In genomic region chr11:120021391-120021953, GRCh38 we compare ENCODE assay signal across 39 cellular contexts.
"Had no signal": no experiment of that assay in that cellular context is flagged by ENCODE, and none has a peak within 500 bp of the region (broad histone marks: within the 10 kb centered on the region; RNA-seq: fewer than 3 reads in every experiment).

No MANE protein-coding gene starts in this region.

- H3K4me3 ChIP-seq: adrenal gland, body of pancreas, breast epithelium, Peyer's patch, SJSA1 had no signal

- H3K9me3 ChIP-seq: adrenal gland, body of pancreas, breast epithelium, Peyer's patch, SJSA1, SK-N-SH had no signal

- H3K9me3 Mint-ChIP-seq: activated CD4-positive, alpha-beta T cell treated with anti-CD3 and anti-CD28 coated beads, Interleukin-2, amount 10 ng/mL, durations not matched to agents 7 days and 5 days; activated naive CD4-positive, alpha-beta T cell treated with anti-CD3 and anti-CD28 coated beads for 36 hours; activated naive CD4-positive, alpha-beta T cell treated with anti-CD3 and anti-CD28 coated beads, Interleukin-2, amount 50 U/mL, for 72 hours; activated T-cell treated with anti-CD3 and anti-CD28 coated beads, Interleukin-2, amount 50 U/mL, for 4 hours; activated T-helper 1 cell treated with anti-CD3 and anti-CD28 coated beads, Interleukin-12 subunit alpha, Interleukin-12 subunit beta, Interleukin-2, Interleukin-4 antibody, amounts not matched to agents 30 ng/mL and 10 ng/mL and 1 ng/mL, durations not matched to agents 14 hours and 24 hours and 36 hours; T-helper 1 cell treated with Interleukin-12 subunit alpha and Interleukin-12 subunit beta and Interleukin-4 antibody, amounts not matched to agents 30 μg/mL and 1 μg/mL, for 36 hours; T-helper 2 cell treated with Interferon-gamma antibody and Interleukin-4, amounts not matched to agents 5 μg/mL and 100 μg/mL, for 36 hours had no signal

- H3K27ac ChIP-seq: adrenal gland, body of pancreas, breast epithelium, KMS-11, Peyer's patch, SJSA1 had no signal

- H3K36me3 Mint-ChIP-seq: activated naive CD4-positive, alpha-beta T cell treated with anti-CD3 and anti-CD28 coated beads, Interleukin-2, amount 50 U/mL, for 72 hours; WTC11 had no signal

- H3K4me3 Mint-ChIP-seq: activated CD4-positive, alpha-beta T cell treated with anti-CD3 and anti-CD28 coated beads for 36 hours; activated CD4-positive, alpha-beta T cell treated with anti-CD3 and anti-CD28 coated beads, Interleukin-2, amount 10 ng/mL, durations not matched to agents 7 days and 5 days; activated CD8-positive, alpha-beta T cell treated with anti-CD3 and anti-CD28 coated beads, Interleukin-2, amount 10 ng/mL, durations not matched to agents 7 days and 5 days; activated naive CD4-positive, alpha-beta T cell treated with anti-CD3 and anti-CD28 coated beads for 36 hours; activated T-cell treated with anti-CD3 and anti-CD28 coated beads, Interleukin-2, amount 50 U/mL, for 4 hours; activated T-helper 1 cell treated with anti-CD3 and anti-CD28 coated beads, Interleukin-12 subunit alpha, Interleukin-12 subunit beta, Interleukin-2, Interleukin-4 antibody, amounts not matched to agents 30 ng/mL and 10 ng/mL and 1 ng/mL, durations not matched to agents 14 hours and 24 hours and 36 hours; T-helper 1 cell treated with Interleukin-12 subunit alpha and Interleukin-12 subunit beta and Interleukin-4 antibody, amounts not matched to agents 30 μg/mL and 1 μg/mL, for 36 hours; T-helper 2 cell treated with Interferon-gamma antibody and Interleukin-4, amounts not matched to agents 5 μg/mL and 100 μg/mL, for 36 hours; WTC11 had no signal

- H3K27me3 ChIP-seq: body of pancreas, breast epithelium, Peyer's patch, SJSA1 had no signal

- H3K4me2 ChIP-seq: KMS-11, SK-N-SH had no signal

- DNase-seq: activated CD4-positive, alpha-beta T cell treated with anti-CD3 and anti-CD28 coated beads for 36 hours; activated CD4-positive, alpha-beta T cell treated with anti-CD3 and anti-CD28 coated beads, Interleukin-2, amount 10 ng/mL, durations not matched to agents 7 days and 5 days; activated CD4-positive, alpha-beta T cell treated with anti-CD3 and anti-CD28 coated beads, Interleukin-2, amount 50 U/mL, for 48 hours; activated CD8-positive, alpha-beta memory T cell treated with anti-CD3 and anti-CD28 coated beads, Interleukin-2, amount 50 U/mL, for 4 hours; activated CD8-positive, alpha-beta T cell treated with anti-CD3 and anti-CD28 coated beads, Interleukin-2, amount 10 ng/mL, durations not matched to agents 7 days and 5 days; activated gamma-delta T cell treated with Interleukin-2 at 50 U/mL for 16 hours; activated naive CD4-positive, alpha-beta T cell treated with anti-CD3 and anti-CD28 coated beads for 36 hours; activated T-cell treated with anti-CD3 and anti-CD28 coated beads for 4 hours; activated T-cell treated with anti-CD3 and anti-CD28 coated beads, Interleukin-2, amount 50 U/mL, for 4 hours; adrenal gland; body of pancreas; central memory CD4-positive, alpha-beta T cell; NCI-H1092 treated with DMSO at 0.1 percent for 48 hours; NCI-H1417; NCI-H146; NCI-H187; NCI-H2029 treated with DMSO at 0.1 percent for 48 hours; NCI-H2107; NCI-H2171; NCI-H510A; NCI-H526; NCI-H748 treated with DMSO at 0.1 percent for 48 hours; NK-92 treated with Interleukin-12 subunit alpha and Interleukin-12 subunit beta, amount 100 ng/mL, for 24 hours; PC-3; RPMI8226; SHP77 treated with DMSO at 0.1 percent for 48 hours had no signal

- H3K9ac ChIP-seq: KMS-11, SK-N-SH had no signal

- ATAC-seq: activated CD4-positive, alpha-beta T cell treated with anti-CD3 and anti-CD28 coated beads for 36 hours; activated CD4-positive, CD25-positive, alpha-beta regulatory T cell treated with anti-CD3 and anti-CD28 coated beads, Interleukin-2, amount 50 U/mL, for 24 hours; activated CD8-positive, alpha-beta T cell treated with anti-CD3 and anti-CD28 coated beads, Interleukin-2, amount 10 ng/mL, durations not matched to agents 7 days and 5 days; activated naive CD4-positive, alpha-beta T cell treated with anti-CD3 and anti-CD28 coated beads, Interleukin-2, amount 50 U/mL, for 72 hours; activated T-cell treated with anti-CD3 and anti-CD28 coated beads, Interleukin-2, amount 50 U/mL, for 4 hours; body of pancreas; PC-3; WTC11 had no signal

- H3K4me1 Mint-ChIP-seq: activated CD4-positive, alpha-beta T cell treated with anti-CD3 and anti-CD28 coated beads for 36 hours; activated CD4-positive, alpha-beta T cell treated with anti-CD3 and anti-CD28 coated beads, Interleukin-2, amount 10 ng/mL, durations not matched to agents 7 days and 5 days had no signal

- H3K4me1 ChIP-seq: adrenal gland, body of pancreas, breast epithelium, Peyer's patch, SJSA1 had no signal

- H3K27ac Mint-ChIP-seq: activated CD4-positive, alpha-beta T cell treated with anti-CD3 and anti-CD28 coated beads for 36 hours; activated CD8-positive, alpha-beta T cell treated with anti-CD3 and anti-CD28 coated beads, Interleukin-2, amount 10 ng/mL, durations not matched to agents 7 days and 5 days; activated naive CD4-positive, alpha-beta T cell treated with anti-CD3 and anti-CD28 coated beads for 36 hours; activated naive CD4-positive, alpha-beta T cell treated with anti-CD3 and anti-CD28 coated beads, Interleukin-2, amount 50 U/mL, for 72 hours; activated T-helper 1 cell treated with anti-CD3 and anti-CD28 coated beads, Interleukin-12 subunit alpha, Interleukin-12 subunit beta, Interleukin-2, Interleukin-4 antibody, amounts not matched to agents 30 ng/mL and 10 ng/mL and 1 ng/mL, durations not matched to agents 14 hours and 24 hours and 36 hours; T-helper 1 cell treated with Interleukin-12 subunit alpha and Interleukin-12 subunit beta and Interleukin-4 antibody, amounts not matched to agents 30 μg/mL and 1 μg/mL, for 36 hours; T-helper 2 cell treated with Interferon-gamma antibody and Interleukin-4, amounts not matched to agents 5 μg/mL and 100 μg/mL, for 36 hours; WTC11 had no signal

- FAIRE-seq: astrocyte, TTC549 had no signal

- H3K36me3 ChIP-seq: adrenal gland, breast epithelium, Peyer's patch, SJSA1 had no signal
